In the genomic region with DNA sequence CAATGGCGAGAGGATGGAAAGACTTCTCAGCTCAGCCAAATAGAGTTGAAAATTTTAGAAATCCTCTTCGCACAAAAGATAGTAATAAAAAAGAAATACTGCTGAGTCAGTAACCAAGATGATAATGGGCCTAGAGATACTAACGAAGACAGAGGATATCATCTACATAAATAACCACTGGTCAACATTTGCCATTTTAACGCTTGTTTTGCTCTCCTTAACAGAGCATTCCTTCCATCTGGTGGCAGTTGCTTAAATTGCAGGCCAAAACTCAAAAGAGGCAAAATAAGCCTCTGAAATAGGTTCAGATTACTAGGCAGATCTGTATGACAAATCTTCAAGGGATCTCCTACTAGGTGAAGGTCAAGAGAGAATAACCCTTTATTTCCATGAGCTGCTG, we compare ENCODE assay signal across 8 cellular contexts. TPM values are rescaled to one million over a fixed set of nuclear protein-coding genes. Genes with fewer than 3 reads are reported as not detected.
A peak's percentile ranks its signal among the peaks of the same experiment; 100 is the strongest.
DNase-seq lines count a peak whose midpoint lies in the region; ATAC-seq and TF ChIP-seq lines count a peak whose summit lies in the region.

No MANE protein-coding gene starts in this region.

- H3K9me3 Mint-ChIP-seq in mesothelial cell of epicardium: peaks cover 24% of the 10 kb centered on the region

- H3K9me3 ChIP-seq in DOHH2 (ENCODE audit: control insufficient read depth, insufficient read depth, low read length) (no peaks in the 10 kb centered on the region), mucosa of descending colon (peaks cover 6% of the 10 kb centered on the region)

- H3K4me3 Mint-ChIP-seq in mesothelial cell of epicardium: no peak overlapping the region

- no peaks in the 10 kb centered on the region for H3K27me3 Mint-ChIP-seq in mesothelial cell of epicardium (ENCODE audit: low read depth)

- TF ChIP-seq CTCF in DOHH2 (IDR thresholded peaks at IDR 0.05; ENCODE audit: low read depth, low read length, poor library complexity, severe bottlenecking) (peak; percentile 28), mesothelial cell of epicardium (IDR thresholded peaks at IDR 0.05; ENCODE audit: unreplicated experiment) (peak; percentile 47), mucosa of descending colon (IDR thresholded peaks at IDR 0.05) (no peak)

- ATAC-seq in HG03378 (IDR thresholded peaks at IDR 0.05; ENCODE audit: unreplicated experiment): peak; percentile 65
- no peak for ATAC-seq in mucosa of descending colon

- H4K20me1 ChIP-seq in DOHH2 (ENCODE audit: control insufficient read depth, insufficient read depth, low read depth, low read length): no peaks in the 10 kb centered on the region

- no peaks in the 10 kb centered on the region for H3K4me1 Mint-ChIP-seq in mesothelial cell of epicardium

- H3K27ac ChIP-seq in DOHH2 (ENCODE audit: low read depth, low read length) (no peak overlapping the region), substantia nigra (ENCODE audit: low read depth, low read length, poor library complexity, severe bottlenecking) (no peak overlapping the region)

- no peak overlapping the region for H3K27ac Mint-ChIP-seq in mesothelial cell of epicardium

- H3K36me3 ChIP-seq in DOHH2 (ENCODE audit: control insufficient read depth, low read length) (no peaks in the 10 kb centered on the region), mucosa of descending colon (ENCODE audit: low read depth) (no peaks in the 10 kb centered on the region)

- no peaks in the 10 kb centered on the region for H3K27me3 ChIP-seq in DOHH2 (ENCODE audit: control insufficient read depth, low read length)

- no peaks in the 10 kb centered on the region for H3F3A ChIP-seq in DOHH2 (ENCODE audit: control insufficient read depth, insufficient read depth)

- DNase-seq in astrocyte of the hippocampus (ENCODE audit: low read depth, low spot score): peak; percentile 38
- DNase-seq in mesothelial cell of epicardium (ENCODE audit: low spot score in 2 of 2, unreplicated experiment in 2 of 2): no peak
- no peak for DNase-seq in NCI-H446 treated with DMSO at 0.1 percent for 48 hours (lab: John Stamatoyannopoulos, UW)
- DNase-seq in NCI-H1694 treated with DMSO at 0.1 percent for 48 hours (lab: John Stamatoyannopoulos, UW): no peak
- DNase-seq in substantia nigra (lab: John Stamatoyannopoulos, UW): no peak
- no peak for DNase-seq in mucosa of descending colon

- H3K79me2 ChIP-seq in DOHH2 (ENCODE audit: control insufficient read depth, low read length): no peaks in the 10 kb centered on the region

- no peak overlapping the region for H3K4me2 ChIP-seq in DOHH2 (ENCODE audit: low read length)

- H3K36me3 Mint-ChIP-seq in mesothelial cell of epicardium: peaks cover 20% of the 10 kb centered on the region

- intact Hi-C loops in mucosa of descending colon (cut with DNase I, micrococcal nuclease): no loop called here

- H3K4me3 ChIP-seq in DOHH2 (ENCODE audit: low read length) (no peak overlapping the region), mucosa of descending colon (no peak overlapping the region)

- H3K9me2 ChIP-seq in DOHH2 (replicated peaks; ENCODE audit: control insufficient read depth, low read length): no peaks in the 10 kb centered on the region

- no peaks in the 10 kb centered on the region for H3K4me1 ChIP-seq in DOHH2 (ENCODE audit: control insufficient read depth, low read length)
- no peaks in the 10 kb centered on the region for H3K4me1 ChIP-seq in mucosa of descending colon (ENCODE audit: low read depth)

RNA-seq across cellular contexts. Expression of gene MCF2, which starts 51.7 kb away (rescaled TPM):
- total RNA-seq in mesothelial cell of epicardium (0.11 to 0.16 TPM in 2 of 3 replicates, not detected in the other), mucosa of descending colon (under 1 TPM in 2 of 3 donors, not detected in 1; 0.06 to 0.14 TPM)
